ENCODE assay signal across 9 cellular contexts in genomic region chr20:56360133-56360898, GRCh38. TPM values are rescaled to one million over a fixed set of nuclear protein-coding genes. Genes with fewer than 3 reads are reported as not detected.
DNase-seq lines count a peak whose midpoint lies in the region; ATAC-seq, FAIRE-seq and TF ChIP-seq lines count a peak whose summit lies in the region.
"Had no signal": no experiment of that assay in that cellular context is flagged by ENCODE, and none has a peak within 500 bp of the region (broad histone marks: within the 10 kb centered on the region; RNA-seq: fewer than 3 reads in every experiment).

No MANE protein-coding gene starts in this region.

- H3K4me3 ChIP-seq in GM23248 (peak overlapping the region; percentile 82), fibroblast of the aortic adventitia (ENCODE audit: low read depth, low read length) (peak overlapping the region; percentile 90)

- intact Hi-C loops in activated B cell treated with CpG ODN at 0.5 μM for 24 hours (cut with micrococcal nuclease): no loop called here

- peaks cover 25% of the 10 kb centered on the region for H3K4me1 ChIP-seq in GM23248 (ENCODE audit: insufficient read depth)

- FAIRE-seq in RCC 7860 (lab: Jason Lieb, UNC): no peak

- 0 out of 2 replicates have a peak, but pooled peaks cover 3% of the 10 kb centered on the region for H3K36me3 ChIP-seq in GM23248 (ENCODE audit: low read depth)

- no peaks in the 10 kb centered on the region for H3K9me3 ChIP-seq in GM23248 (ENCODE audit: low read depth)

- no peaks in the 10 kb centered on the region for H3K9me2 ChIP-seq in GM23248 (ENCODE audit: insufficient read depth)

- TF ChIP-seq CTCF in activated B cell treated with CpG ODN at 0.5 μM for 24 hours (IDR thresholded peaks at IDR 0.05): no peak
- TF ChIP-seq CTCF in fibroblast of the aortic adventitia (IDR thresholded peaks at IDR 0.05; ENCODE audit: insufficient read depth, low read length): no peak

- peak overlapping the region; percentile 87 for H3K4me2 ChIP-seq in GM23248 (ENCODE audit: unreplicated experiment)

- peak overlapping the region; percentile 64 for H3K27ac ChIP-seq in GM23248

- ATAC-seq in activated B cell treated with CpG ODN at 0.5 μM for 24 hours (ENCODE audit: low read depth) (no peak), GM19395 (IDR thresholded peaks at IDR 0.05; ENCODE audit: unreplicated experiment) (no peak)

- peak overlapping the region; percentile 84 for H2AFZ ChIP-seq in GM23248

- in situ Hi-C loops in GM23248 (cut with MboI): no loop called here

- CTCF ChIA-PET in activated B cell treated with CpG ODN at 0.5 μM for 24 hours (lab: Charles Lee): no interaction called here

- peaks cover 16% of the 10 kb centered on the region for H3K4me1 Mint-ChIP-seq in activated B cell treated with CpG ODN at 0.5 μM for 24 hours

- no peaks in the 10 kb centered on the region for H3K27me3 ChIP-seq in GM23248 (replicated peaks; ENCODE audit: insufficient read depth)

- POLR2A ChIA-PET in activated B cell treated with CpG ODN at 0.5 μM for 24 hours (lab: Charles Lee): interaction anchor here (2.1 kb wide), 1 partner anchor 32 kb away, joined by 21 read pairs; the partner anchor contains the start of genes AURKA and CSTF1

- H3K9ac ChIP-seq in GM23248: peak overlapping the region; percentile 82

- WGBS in GM23248 (ENCODE audit: low coverage in 1 of 2, low lambda C conversion rate in 2 of 2, missing lambda C conversion rate in 2 of 2), 2 experiments: 83 to 88% methylated on average over 13 of the region's 13 CpGs

- DNase-seq in GM23248: no peak
- no peak for DNase-seq in activated B cell treated with CpG ODN at 0.5 μM for 24 hours
- no peak for DNase-seq in fibroblast of the aortic adventitia (ENCODE audit: low read depth)
- DNase-seq in retina: peak; percentile 29
- no peak for DNase-seq in RCC 7860 (ENCODE audit: low spot score)
- DNase-seq in UCSD-AML1 (lab: John Stamatoyannopoulos, UW; ENCODE audit: unreplicated experiment): no peak
- DNase-seq in mucosa of gallbladder (ENCODE audit: low spot score): no peak
- DNase-seq: NCI-H187 treated with DMSO at 0.1 percent for 48 hours had no signal

- H3K4me3 Mint-ChIP-seq in activated B cell treated with CpG ODN at 0.5 μM for 24 hours: peak overlapping the region; percentile 72

- H3K36me3 Mint-ChIP-seq in activated B cell treated with CpG ODN at 0.5 μM for 24 hours (ENCODE audit: low read depth): peaks cover under 1% of the 10 kb centered on the region

- H3F3A ChIP-seq in GM23248 (ENCODE audit: insufficient read depth): peaks cover 23% of the 10 kb centered on the region; the same call in 1 of the 2 replicates

- H4K20me1 ChIP-seq in GM23248 (ENCODE audit: insufficient read depth): no peaks in the 10 kb centered on the region

- H3K79me2 ChIP-seq in GM23248 (ENCODE audit: insufficient read depth): peaks cover 54% of the 10 kb centered on the region

- H3K27me3 Mint-ChIP-seq in activated B cell treated with CpG ODN at 0.5 μM for 24 hours: no peaks in the 10 kb centered on the region

- no peaks in the 10 kb centered on the region for H3K9me3 Mint-ChIP-seq in activated B cell treated with CpG ODN at 0.5 μM for 24 hours

- no peak overlapping the region for H3K27ac Mint-ChIP-seq in activated B cell treated with CpG ODN at 0.5 μM for 24 hours

RNA-seq across cellular contexts. Expression of gene FAM210B, which starts 1.5 kb away (rescaled TPM):
- total RNA-seq in GM23248 (2014; rRNA removed; shearing (Covaris generic)): 87.4 and 91.0 TPM in 2 replicates
- polyA plus RNA-seq in GM23248 (2016; fragmentation: Nextera tagmentation; extraction: Ambion mirVana): 94.1 and 95.7 TPM in 2 replicates
- total RNA-seq in activated B cell treated with CpG ODN at 0.5 μM for 24 hours (5.2 and 5.3 TPM in 2 replicates), fibroblast of the aortic adventitia (ENCODE audit: low replicate concordance) (53.3 and 56.1 TPM in 2 replicates), mucosa of gallbladder (72.9 TPM)

RNA-seq across cellular contexts. Expression of gene AURKA, which starts 31.7 kb away (rescaled TPM):
- total RNA-seq in GM23248 (2014; rRNA removed; shearing (Covaris generic)): 69.8 and 70.8 TPM in 2 replicates
- polyA plus RNA-seq in GM23248 (2016; fragmentation: Nextera tagmentation; extraction: Ambion mirVana): 78.9 and 88.5 TPM in 2 replicates
- 3.8 and 4.7 TPM in 2 replicates for total RNA-seq in activated B cell treated with CpG ODN at 0.5 μM for 24 hours
- total RNA-seq in fibroblast of the aortic adventitia (ENCODE audit: low replicate concordance): 2.1 and 29.1 TPM in 2 replicates
- total RNA-seq in mucosa of gallbladder: 4.6 TPM

RNA-seq across cellular contexts. Expression of gene CSTF1, which starts 32.1 kb away (rescaled TPM):
- total RNA-seq in GM23248 (2014; rRNA removed; shearing (Covaris generic)): 56.7 and 69.3 TPM in 2 replicates
- 41.7 and 42.1 TPM in 2 replicates for polyA plus RNA-seq in GM23248 (2016; fragmentation: Nextera tagmentation; extraction: Ambion mirVana)
- total RNA-seq in activated B cell treated with CpG ODN at 0.5 μM for 24 hours: 31.4 and 36.2 TPM in 2 replicates
- total RNA-seq in fibroblast of the aortic adventitia (ENCODE audit: low replicate concordance): 36.1 and 49.6 TPM in 2 replicates
- 24.1 TPM for total RNA-seq in mucosa of gallbladder

RNA-seq across cellular contexts. Expression of gene CASS4, which starts 51.7 kb away (rescaled TPM):
- total RNA-seq in GM23248 (2014; rRNA removed; shearing (Covaris generic)): 11.4 and 19.2 TPM in 2 replicates
- 10.4 and 10.5 TPM in 2 replicates for polyA plus RNA-seq in GM23248 (2016; fragmentation: Nextera tagmentation; extraction: Ambion mirVana)
- total RNA-seq in activated B cell treated with CpG ODN at 0.5 μM for 24 hours (0.29 and 0.51 TPM in 2 replicates), fibroblast of the aortic adventitia (ENCODE audit: low replicate concordance) (0.09 and 0.49 TPM in 2 replicates), mucosa of gallbladder (2.0 TPM)
